2 cellular contexts compared by ENCODE assay signal in genomic region chr6:143205170-143205879, GRCh38.
TF ChIP-seq lines count a peak whose summit lies in the region.

No MANE protein-coding gene starts in this region.

TF ChIP-seq in A549, 52 proteins besides CTCF, POLR2A, EP300 and RAD21 (continued from another document):
- no peak for TF ChIP-seq HMGXB4 (CRISPR knock-in tag; IDR thresholded peaks at IDR 0.05; ENCODE audit: borderline replicate concordance)
- TF ChIP-seq MAFK (IDR thresholded peaks at IDR 0.05; ENCODE audit: partially characterized antibody): peak; percentile 81
- no peak for TF ChIP-seq TFCP2L1 (CRISPR knock-in tag; IDR thresholded peaks at IDR 0.05)
- TF ChIP-seq ZC3H11A (IDR thresholded peaks at IDR 0.05): no peak

TF ChIP-seq in IMR-90, 13 proteins besides CTCF, POLR2A, EP300 and RAD21 (continued from another document):
- no peak for TF ChIP-seq ELK1 (IDR thresholded peaks at IDR 0.05; ENCODE audit: borderline replicate concordance, low read depth, low read length)
